In genomic region chr4:151442002-151442401, GRCh38 we compare ENCODE assay signal across 27 cellular contexts. TPM values are rescaled to one million over a fixed set of nuclear protein-coding genes. Genes with fewer than 3 reads are reported as not detected.
"Had no signal": no experiment of that assay in that cellular context is flagged by ENCODE, and none has a peak within 500 bp of the region (broad histone marks: within the 10 kb centered on the region; RNA-seq: fewer than 3 reads in every experiment).

No MANE protein-coding gene starts in this region.

- H3K27me3 ChIP-seq: brain microvascular endothelial cell had no signal

- H3K9ac ChIP-seq: KMS-11 had no signal

- H3K4me2 ChIP-seq: KMS-11 had no signal

- ATAC-seq: activated naive CD4-positive, alpha-beta T cell treated with anti-CD3 and anti-CD28 coated beads, Interleukin-2, amount 50 U/mL, for 72 hours; activated naive CD8-positive, alpha-beta T cell treated with anti-CD3 and anti-CD28 coated beads, Interleukin-2, amount 50 U/mL, for 24 hours; activated T-cell treated with anti-CD3 and anti-CD28 coated beads, Interleukin-2, amount 50 U/mL, for 4 hours; Panc1; T-helper 17 cell had no signal

- FAIRE-seq: astrocyte, TTC549 had no signal

- H3K36me3 ChIP-seq: brain microvascular endothelial cell had no signal

- H3K27ac ChIP-seq: brain microvascular endothelial cell, KMS-11 had no signal

- DNase-seq: activated B cell treated with CpG ODN at 0.5 μM for 24 hours; activated CD4-positive, alpha-beta memory T cell treated with anti-CD3 and anti-CD28 coated beads for 36 hours; activated CD4-positive, alpha-beta T cell treated with anti-CD3 and anti-CD28 coated beads for 1 hour; activated CD4-positive, alpha-beta T cell treated with anti-CD3 and anti-CD28 coated beads, Interleukin-2, amount 10 ng/mL, durations not matched to agents 7 days and 5 days; activated CD8-positive, alpha-beta memory T cell treated with anti-CD3 and anti-CD28 coated beads for 24 hours; activated effector memory CD4-positive, alpha-beta T cell treated with anti-CD3 and anti-CD28 coated beads, Interleukin-2, amount 50 U/mL, for 16 hours; activated naive CD4-positive, alpha-beta T cell treated with Interleukin-2 at 50 U/mL for 16 hours; activated naive CD8-positive, alpha-beta T cell treated with anti-CD3 and anti-CD28 coated beads, Interleukin-2, amount 50 U/mL, for 24 hours; activated T-cell treated with anti-CD3 and anti-CD28 coated beads, Interleukin-2, amount 50 U/mL, for 4 hours; brain microvascular endothelial cell; NCI-H1092; NCI-H1930; NCI-H2107; NCI-H345; NCI-H510A; NCI-H69; NK-92 treated with Interleukin-12 subunit alpha and Interleukin-12 subunit beta, amount 100 ng/mL, for 24 hours; OCI-M1; RPMI8226; SHP77; T-helper 17 cell; T-helper 9 cell had no signal

RNA-seq across cellular contexts. Expression of gene FHIP1A, which starts 33.0 kb away (rescaled TPM):
- total RNA-seq: activated CD4-positive, alpha-beta T cell treated with anti-CD3 and anti-CD28 coated beads, Interleukin-2, amount 10 ng/mL, durations not matched to agents 7 days and 5 days had no signal
